Comparison of ENCODE assay signal across 8 cellular contexts in the genomic region with DNA sequence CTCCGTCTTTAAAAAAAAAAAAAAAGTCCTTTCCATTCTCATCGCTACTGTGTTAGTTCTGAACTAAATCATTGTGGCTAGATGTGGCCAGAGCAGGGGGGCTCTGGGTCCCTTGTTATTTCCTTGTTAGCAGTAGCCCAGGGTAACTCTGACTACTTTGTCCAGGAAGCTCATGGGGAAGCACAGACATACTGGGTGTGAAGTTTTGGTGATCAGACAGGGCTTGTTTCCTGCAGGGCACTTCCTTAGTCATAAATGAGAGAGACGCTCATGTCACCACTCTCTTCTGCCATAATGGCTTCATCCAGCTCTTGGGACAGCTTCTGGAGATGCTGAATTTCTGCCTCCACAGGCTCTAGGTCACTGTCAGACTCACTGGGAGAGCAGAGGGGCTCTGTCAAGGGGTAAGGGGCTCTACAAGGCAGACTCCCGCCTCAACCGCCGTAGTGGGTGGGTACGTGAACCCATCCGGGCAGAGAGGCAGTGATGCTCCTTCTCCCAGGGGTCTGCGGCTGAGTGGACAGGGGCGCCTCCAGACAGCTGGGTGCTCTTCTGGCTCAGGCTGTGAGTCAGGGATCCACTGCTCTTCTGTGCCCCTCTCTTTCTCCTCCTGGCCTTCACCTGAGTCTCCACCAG. TPM values are rescaled to one million over a fixed set of nuclear protein-coding genes. Genes with fewer than 3 reads are reported as not detected.
DNase-seq lines count a peak whose midpoint lies in the region; ATAC-seq and TF ChIP-seq lines count a peak whose summit lies in the region.

No MANE protein-coding gene starts in this region.

- no peak overlapping the region for H3K4me2 ChIP-seq in OCI-LY7 (ENCODE audit: low read length)

- ATAC-seq in GM19397 (IDR thresholded peaks at IDR 0.05; ENCODE audit: unreplicated experiment) (peak; percentile 78), HG03175 (IDR thresholded peaks at IDR 0.05; ENCODE audit: unreplicated experiment) (peak; percentile 94), psoas muscle (no peak)

- no TSS peak for BruUV-seq in OCI-LY7 (replicated peaks; lab: Mats Ljungman, UMichigan)

- H3K36me3 ChIP-seq in OCI-LY7 (ENCODE audit: insufficient read depth, low read length) (peaks cover 95% of the 10 kb centered on the region), psoas muscle (ENCODE audit: insufficient read depth in 1 of 2, low read depth in 1 of 2) (no peaks in the 10 kb centered on the region)

- H3K9me2 ChIP-seq in OCI-LY7 (ENCODE audit: insufficient read depth, low read length) = no peaks in the 10 kb centered on the region

- H3K27me3 ChIP-seq in psoas muscle (ENCODE audit: insufficient read depth in 3 of 3, low read length in 2 of 3) = no peaks in the 10 kb centered on the region

- H3K4me1 ChIP-seq in OCI-LY7 (ENCODE audit: insufficient read depth, low read length, poor library complexity, severe bottlenecking) (peaks cover 40% of the 10 kb centered on the region), psoas muscle (peaks cover 12% of the 10 kb centered on the region)

- CTCF ChIA-PET in OCI-LY7 (lab: Charles Lee; ENCODE audit: unreplicated experiment) = no interaction called here

- DNase-seq in activated effector memory CD4-positive, alpha-beta T cell treated with Interleukin-2 at 50 U/mL for 16 hours = peak; percentile 32
- peak; percentile 26 to 32 for DNase-seq in stimulated activated CD8-positive, alpha-beta memory T cell treated with anti-CD3 and anti-CD28 coated beads, Interleukin-15, amount 100 ng/mL, for 4 hours (ENCODE audit: low read depth in 2 of 2)
- DNase-seq in OCI-LY7 (ENCODE audit: low spot score) (no peak), psoas muscle (no peak), T1000 (lab: John Stamatoyannopoulos, UW) (no peak), 8988T (no peak)

- intact Hi-C loops in OCI-LY7 (cut with micrococcal nuclease; ENCODE audit: unreplicated experiment) = no loop called here
- intact Hi-C loops in psoas muscle (cut with DNase I) = no loop called here

- peaks cover 100% of the 10 kb centered on the region for H3K79me2 ChIP-seq in OCI-LY7 (ENCODE audit: insufficient read depth, low read depth, low read length)

- peaks cover 26% of the 10 kb centered on the region; the same call in 1 of the 2 replicates for H3K9me3 ChIP-seq in OCI-LY7 (ENCODE audit: low read length)
- H3K9me3 ChIP-seq in psoas muscle = no peaks in the 10 kb centered on the region

- peaks cover 20% of the 10 kb centered on the region for H4K20me1 ChIP-seq in OCI-LY7 (ENCODE audit: insufficient read depth, low read length)

- POLR2A ChIA-PET in OCI-LY7 (lab: Charles Lee) = interaction anchor here (0.7 to 1.7 kb wide), 3 partner anchors 10 to 134 kb away, joined by 5 read pairs; no protein-coding TSS in a partner anchor

- no peak overlapping the region for H3K4me3 ChIP-seq in OCI-LY7 (ENCODE audit: low read depth, low read length, poor library complexity, severe bottlenecking)
- no peak overlapping the region for H3K4me3 ChIP-seq in psoas muscle

- WGBS in psoas muscle, 3 donors = 81 to 90% (median 86%) methylated on average over 10 of the region's 10 CpGs

- H2AFZ ChIP-seq in OCI-LY7 (ENCODE audit: low read length) = no peak overlapping the region

- TF ChIP-seq CTCF in OCI-LY7 (conservative IDR thresholded peaks at IDR 0.05; ENCODE audit: low read length) = no peak
- TF ChIP-seq CTCF in psoas muscle (IDR thresholded peaks at IDR 0.05) = no peak

- H3K27ac ChIP-seq in OCI-LY7 (ENCODE audit: low read depth, low read length, poor library complexity, severe bottlenecking) = no peak overlapping the region
- no peak overlapping the region for H3K27ac ChIP-seq in psoas muscle

RNA-seq across cellular contexts. Expression of gene STIM2, which starts 12.9 kb away (rescaled TPM):
- 108 and 122 TPM in 2 replicates for total RNA-seq in OCI-LY7 (2014; rRNA removed; shearing (Covaris generic))
- total RNA-seq in OCI-LY7 (2022) (309 and 368 TPM in 2 replicates), psoas muscle (1 to 10 TPM; 4.9 to 8.4 (median 5.9) TPM)
- 1 to 10 TPM; 2.4 to 4.7 (median 4.0) TPM for polyA plus RNA-seq in psoas muscle

Comparison
In these comparisons a context has a peak if more than half of its experiments do, and no peak if none do; other contexts are left out.
1. ATAC-seq: peak in GM19397 (single experiment) and HG03175 (single experiment); none in psoas muscle (0 of 4).
2. DNase-seq: peak in activated effector memory CD4-positive, alpha-beta T cell treated with Interleukin-2 at 50 U/mL for 16 hours (single experiment) and stimulated activated CD8-positive, alpha-beta memory T cell treated with anti-CD3 and anti-CD28 coated beads, Interleukin-15, amount 100 ng/mL, for 4 hours (2 of 2); none in OCI-LY7 (single experiment), psoas muscle (0 of 2), T1000 (single experiment) and 8988T (single experiment).
3. RNA of gene STIM2, which starts 12.9 kb away (total RNA-seq): 108 to 368 TPM in OCI-LY7; 4.9 to 8.4 TPM in psoas muscle; every median in the first group is over 10 times any median in the second.